11 cellular contexts compared by ENCODE assay signal in the genomic region with DNA sequence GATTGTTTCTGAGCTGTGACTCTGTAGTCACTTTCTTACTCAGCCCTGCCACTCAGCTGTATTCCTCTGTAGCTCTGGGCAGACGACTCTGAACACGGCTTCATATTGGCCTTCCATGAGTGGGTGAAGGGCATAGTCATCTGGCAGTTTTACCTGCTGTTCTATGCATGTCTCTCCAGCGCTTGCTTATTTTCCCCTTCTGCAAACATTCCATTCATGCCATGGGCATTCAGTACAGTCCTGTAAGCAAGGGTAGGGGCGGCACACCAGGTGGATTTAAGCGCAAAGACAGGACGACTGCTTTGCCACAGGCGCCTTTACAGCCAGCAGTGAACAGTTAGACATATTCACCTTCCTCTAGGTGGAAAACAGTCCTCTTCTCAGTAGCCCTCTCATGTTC.
"Had no signal": no experiment of that assay in that cellular context is flagged by ENCODE, and none has a peak within 500 bp of the region (broad histone marks: within the 10 kb centered on the region; RNA-seq: fewer than 3 reads in every experiment).

No MANE protein-coding gene starts in this region.

- H3K4me3 ChIP-seq: dorsolateral prefrontal cortex, heart left ventricle had no signal

- H3K9me3 Mint-ChIP-seq: activated naive CD4-positive, alpha-beta T cell treated with anti-CD3 and anti-CD28 coated beads, Interleukin-2, amount 50 U/mL, for 72 hours had no signal

- H3K9me3 ChIP-seq: heart left ventricle had no signal

- H3K27me3 Mint-ChIP-seq: naive thymus-derived CD4-positive, alpha-beta T cell had no signal

- DNase-seq: activated effector memory CD4-positive, alpha-beta T cell treated with Interleukin-2 at 50 U/mL for 16 hours; activated T-cell treated with anti-CD3 and anti-CD28 coated beads, Interleukin-2, amount 50 U/mL, for 1 hour; amygdala; dorsolateral prefrontal cortex; foreskin melanocyte; heart left ventricle; naive thymus-derived CD4-positive, alpha-beta T cell; stimulated activated CD4-positive, alpha-beta T cell treated with anti-CD3 and anti-CD28 coated beads, Interleukin-12 subunit alpha, Interleukin-12 subunit beta, amount 100 ng/mL, for 4 hours; stimulated activated naive CD4-positive, alpha-beta T cell treated with Interleukin-2 at 50 U/mL for 16 hours had no signal

- ATAC-seq: activated naive CD4-positive, alpha-beta T cell treated with anti-CD3 and anti-CD28 coated beads, Interleukin-2, amount 50 U/mL, for 72 hours; heart left ventricle; naive thymus-derived CD4-positive, alpha-beta T cell; sciatic nerve had no signal

- H3K27ac Mint-ChIP-seq: activated naive CD4-positive, alpha-beta T cell treated with anti-CD3 and anti-CD28 coated beads, Interleukin-2, amount 50 U/mL, for 72 hours; naive thymus-derived CD4-positive, alpha-beta T cell had no signal

- H3K27me3 ChIP-seq: dorsolateral prefrontal cortex, heart left ventricle had no signal

- H3K36me3 Mint-ChIP-seq: activated naive CD4-positive, alpha-beta T cell treated with anti-CD3 and anti-CD28 coated beads, Interleukin-2, amount 50 U/mL, for 72 hours had no signal

- H3K27ac ChIP-seq: dorsolateral prefrontal cortex, heart left ventricle had no signal
